In genomic region chr5:168292783-168293696, GRCh38 we compare ENCODE assay signal across 10 cellular contexts. TPM values are rescaled to one million over a fixed set of nuclear protein-coding genes. Genes with fewer than 3 reads are reported as not detected.
DNase-seq lines count a peak whose midpoint lies in the region; ATAC-seq and TF ChIP-seq lines count a peak whose summit lies in the region.
"Had no signal": no experiment of that assay in that cellular context is flagged by ENCODE, and none has a peak within 500 bp of the region (broad histone marks: within the 10 kb centered on the region; RNA-seq: fewer than 3 reads in every experiment).

No MANE protein-coding gene starts in this region.

- no peak overlapping the region for H2AFZ ChIP-seq in MM.1S (ENCODE audit: low read length)

- H3F3A ChIP-seq in MM.1S (ENCODE audit: insufficient read depth, low read length), result peaks cover 7% of the 10 kb centered on the region

- no peak overlapping the region for H3K27ac Mint-ChIP-seq in natural killer cell

- DNase-seq in COLO668 (lab: John Stamatoyannopoulos, UW; ENCODE audit: unreplicated experiment), result peak; percentile 11
- no peak for DNase-seq in MM.1S
- no peak for DNase-seq in natural killer cell
- DNase-seq in NCI-H446 treated with DMSO at 0.1 percent for 48 hours (lab: John Stamatoyannopoulos, UW), result no peak
- no peak for DNase-seq in left cardiac atrium
- DNase-seq in SHP77 treated with DMSO at 0.1 percent for 48 hours (lab: John Stamatoyannopoulos, UW), result no peak
- DNase-seq: NCI-H1694 treated with DMSO at 0.1 percent for 48 hours had no signal

- H3K27me3 Mint-ChIP-seq in natural killer cell (ENCODE audit: low read depth in 2 of 2), result peaks cover 35 to 38% of the 10 kb centered on the region in 2 donors

- H3K9ac ChIP-seq in MM.1S (ENCODE audit: low read length), result peak overlapping the region; percentile 61; the same call in 1 of the 2 replicates

- WGBS in ectodermal cell, 2 experiments, result 46 to 50% methylated on average over 18 of the region's 18 CpGs

- H3K79me2 ChIP-seq in MM.1S (ENCODE audit: low read length), result peaks cover 53% of the 10 kb centered on the region

- no peaks in the 10 kb centered on the region for H3K9me3 ChIP-seq in MM.1S (replicated peaks; ENCODE audit: insufficient read depth, low read length)
- H3K9me3 ChIP-seq in ectodermal cell (ENCODE audit: control insufficient read depth, low read length), result no peaks in the 10 kb centered on the region
- H3K9me3 ChIP-seq: thoracic aorta had no signal

- peaks cover 14% of the 10 kb centered on the region for H3K4me1 ChIP-seq in MM.1S (ENCODE audit: low read length)
- H3K4me1 ChIP-seq in ectodermal cell (ENCODE audit: control insufficient read depth, insufficient read depth, low read length), result peaks cover 26% of the 10 kb centered on the region

- TF ChIP-seq CTCF in MM.1S (IDR thresholded peaks at IDR 0.05; ENCODE audit: low read length) (no peak), natural killer cell (IDR thresholded peaks at IDR 0.05) (no peak)

- no peaks in the 10 kb centered on the region for H3K36me3 Mint-ChIP-seq in natural killer cell

- intact Hi-C loops in natural killer cell (cut with micrococcal nuclease) (no loop called here), left cardiac atrium (cut with DNase I) (no loop called here)

- H3K36me3 ChIP-seq in MM.1S (replicated peaks; ENCODE audit: insufficient read depth, low read length) (no peaks in the 10 kb centered on the region), ectodermal cell (ENCODE audit: control insufficient read depth, insufficient read depth, low read length) (no peaks in the 10 kb centered on the region)
- H3K36me3 ChIP-seq: thoracic aorta had no signal

- no peaks in the 10 kb centered on the region for H3K9me3 Mint-ChIP-seq in natural killer cell

- H3K4me3 Mint-ChIP-seq in natural killer cell, result peak overlapping the region; percentile 45

- no peaks in the 10 kb centered on the region for H4K20me1 ChIP-seq in MM.1S (ENCODE audit: insufficient read depth, low read length)

- H3K4me1 Mint-ChIP-seq in natural killer cell, result peaks cover 5 to 10% of the 10 kb centered on the region in 2 donors

- H3K4me2 ChIP-seq in MM.1S (ENCODE audit: low read depth, low read length), result peak overlapping the region; percentile 82

- H3K4me3 ChIP-seq in MM.1S (ENCODE audit: low read length) (peak overlapping the region; percentile 74), ectodermal cell (ENCODE audit: insufficient read depth, low read depth, low read length) (peak overlapping the region; percentile 57)

- ATAC-seq in natural killer cell (no peak), HG03520 (IDR thresholded peaks at IDR 0.05; ENCODE audit: unreplicated experiment) (no peak), left cardiac atrium (no peak)

- H3K27me3 ChIP-seq in MM.1S (replicated peaks; ENCODE audit: insufficient read depth, low read length), result no peaks in the 10 kb centered on the region
- H3K27me3 ChIP-seq in ectodermal cell (ENCODE audit: control insufficient read depth, insufficient read depth, low read length, poor library complexity, severe bottlenecking), result peaks cover 8% of the 10 kb centered on the region

- H3K27ac ChIP-seq in MM.1S (ENCODE audit: low read length), result no peak overlapping the region
- no peak overlapping the region for H3K27ac ChIP-seq in ectodermal cell (ENCODE audit: insufficient read depth, low read depth, low read length, poor library complexity, severe bottlenecking)
- H3K27ac ChIP-seq: thoracic aorta had no signal

- H3K9me2 ChIP-seq in MM.1S (replicated peaks; ENCODE audit: insufficient read depth, low read length), result no peaks in the 10 kb centered on the region

RNA-seq across cellular contexts. Expression of gene WWC1, which starts 1.6 kb away (rescaled TPM):
- 21.7 TPM for polyA plus RNA-seq in ectodermal cell (2013, experiment 1 of 4)
- 16.5 TPM for polyA plus RNA-seq in ectodermal cell (2013, experiment 2 of 4)
- polyA plus RNA-seq in ectodermal cell (2013, experiment 3 of 4), result 15.1 TPM
- polyA plus RNA-seq in ectodermal cell (2013, experiment 4 of 4), result 14.3 TPM
- under 1 TPM; 0.42 to 0.66 (median 0.53) TPM for total RNA-seq in natural killer cell
- 1 to 10 TPM; 3.4 to 6.2 TPM for total RNA-seq in left cardiac atrium
